In genomic region chr14:98208074-98208675, GRCh38 we compare ENCODE assay signal across 1 cellular context.
TF ChIP-seq lines count a peak whose summit lies in the region.

No MANE protein-coding gene starts in this region.

TF ChIP-seq in GM12878, 131 proteins besides CTCF, POLR2A, EP300 and RAD21 (continued from another document and continues in another):
- TF ChIP-seq ZBTB33 (IDR thresholded peaks at IDR 0.05) (no peak), SUZ12 (IDR thresholded peaks at IDR 0.05; ENCODE audit: unreplicated experiment) (no peak), JUND (IDR thresholded peaks at IDR 0.05; ENCODE audit: low read depth, low read length) (no peak), E2F8 (IDR thresholded peaks at IDR 0.05; ENCODE audit: low read depth, partially characterized antibody) (no peak), KDM1A (IDR thresholded peaks at IDR 0.05; ENCODE audit: borderline replicate concordance) (no peak), ZBED1 (IDR thresholded peaks at IDR 0.05; ENCODE audit: borderline replicate concordance) (no peak), PAX5 (IDR thresholded peaks at IDR 0.05; ENCODE audit: borderline replicate concordance, low read depth, low read length) (no peak), KAT2A (conservative IDR thresholded peaks at IDR 0.05; ENCODE audit: control insufficient read depth, low read depth, low read length) (no peak), SRF (IDR thresholded peaks at IDR 0.05; ENCODE audit: low read depth in 2 of 2, low read length in 2 of 2) (no peak), MLLT1 (IDR thresholded peaks at IDR 0.05) (no peak), BHLHE40 (IDR thresholded peaks at IDR 0.05; ENCODE audit: borderline replicate concordance in 1 of 2, low read depth in 2 of 2, low read length in 1 of 2) (peak; percentile 10 to 57; a peak in 2 of 4 replicates), ZBTB11 (CRISPR knock-in tag; IDR thresholded peaks at IDR 0.05) (no peak), GATAD2B (conservative IDR thresholded peaks at IDR 0.05; ENCODE audit: low read depth) (no peak; the same call in none of the 2 replicates), RUNX3 (IDR thresholded peaks at IDR 0.05; ENCODE audit: low read length) (peak; percentile 35; the same call in 1 of the 2 replicates), DPF2 (IDR thresholded peaks at IDR 0.05) (peak; percentile 64; the same call in 1 of the 2 replicates), STAT1 (conservative IDR thresholded peaks at IDR 0.05) (no peak), ETV6 (conservative IDR thresholded peaks at IDR 0.05 in 1 of 2, IDR thresholded peaks at IDR 0.05 in 1 of 2; ENCODE audit: borderline replicate concordance in 1 of 2, low read depth in 1 of 2) (no peak; a peak in 1 of 4 replicates), NFXL1 (IDR thresholded peaks at IDR 0.05; ENCODE audit: borderline replicate concordance) (no peak), CHD1 (IDR thresholded peaks at IDR 0.05; ENCODE audit: low read depth, low read length) (no peak), MXI1 (IDR thresholded peaks at IDR 0.05; ENCODE audit: low read depth, low read length) (no peak), PBX3 (IDR thresholded peaks at IDR 0.05; ENCODE audit: insufficient replicate concordance, low read depth, low read length) (no peak), LARP7 (IDR thresholded peaks at IDR 0.05) (no peak), NBN (IDR thresholded peaks at IDR 0.05) (0 out of 2 replicates have a peak, but pooled peaks have one; percentile 51), CHD2 (IDR thresholded peaks at IDR 0.05; ENCODE audit: borderline replicate concordance, low read depth, low read length) (no peak), REST (IDR thresholded peaks at IDR 0.05; ENCODE audit: low read depth, low read length) (no peak), TBL1XR1 (IDR thresholded peaks at IDR 0.05; ENCODE audit: low read depth, low read length) (no peak), CREM (IDR thresholded peaks at IDR 0.05; ENCODE audit: low read depth) (no peak; the same call in 1 of the 2 replicates), MTA2 (IDR thresholded peaks at IDR 0.05; ENCODE audit: low read depth) (peak; percentile 36; the same call in 1 of the 2 replicates), NR2F1 (conservative IDR thresholded peaks at IDR 0.05) (0 out of 2 replicates have a peak, but pooled peaks have one; percentile 29), RFX5 (IDR thresholded peaks at IDR 0.05; ENCODE audit: low read depth, low read length) (no peak), SMC3 (IDR thresholded peaks at IDR 0.05; ENCODE audit: borderline replicate concordance, low read length) (no peak), IKZF1 (conservative IDR thresholded peaks at IDR 0.05) (peak; percentile 82), RBBP5 (conservative IDR thresholded peaks at IDR 0.05) (no peak)
- TF ChIP-seq, protein P1, sequence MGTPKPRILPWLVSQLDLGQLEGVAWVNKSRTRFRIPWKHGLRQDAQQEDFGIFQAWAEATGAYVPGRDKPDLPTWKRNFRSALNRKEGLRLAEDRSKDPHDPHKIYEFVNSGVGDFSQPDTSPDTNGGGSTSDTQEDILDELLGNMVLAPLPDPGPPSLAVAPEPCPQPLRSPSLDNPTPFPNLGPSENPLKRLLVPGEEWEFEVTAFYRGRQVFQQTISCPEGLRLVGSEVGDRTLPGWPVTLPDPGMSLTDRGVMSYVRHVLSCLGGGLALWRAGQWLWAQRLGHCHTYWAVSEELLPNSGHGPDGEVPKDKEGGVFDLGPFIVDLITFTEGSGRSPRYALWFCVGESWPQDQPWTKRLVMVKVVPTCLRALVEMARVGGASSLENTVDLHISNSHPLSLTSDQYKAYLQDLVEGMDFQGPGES (IDR thresholded peaks at IDR 0.05), result no peak
- TF ChIP-seq, protein P2, sequence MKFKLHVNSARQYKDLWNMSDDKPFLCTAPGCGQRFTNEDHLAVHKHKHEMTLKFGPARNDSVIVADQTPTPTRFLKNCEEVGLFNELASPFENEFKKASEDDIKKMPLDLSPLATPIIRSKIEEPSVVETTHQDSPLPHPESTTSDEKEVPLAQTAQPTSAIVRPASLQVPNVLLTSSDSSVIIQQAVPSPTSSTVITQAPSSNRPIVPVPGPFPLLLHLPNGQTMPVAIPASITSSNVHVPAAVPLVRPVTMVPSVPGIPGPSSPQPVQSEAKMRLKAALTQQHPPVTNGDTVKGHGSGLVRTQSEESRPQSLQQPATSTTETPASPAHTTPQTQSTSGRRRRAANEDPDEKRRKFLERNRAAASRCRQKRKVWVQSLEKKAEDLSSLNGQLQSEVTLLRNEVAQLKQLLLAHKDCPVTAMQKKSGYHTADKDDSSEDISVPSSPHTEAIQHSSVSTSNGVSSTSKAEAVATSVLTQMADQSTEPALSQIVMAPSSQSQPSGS (IDR thresholded peaks at IDR 0.05; ENCODE audit: low read length), result no peak
- TF ChIP-seq, protein P3, sequence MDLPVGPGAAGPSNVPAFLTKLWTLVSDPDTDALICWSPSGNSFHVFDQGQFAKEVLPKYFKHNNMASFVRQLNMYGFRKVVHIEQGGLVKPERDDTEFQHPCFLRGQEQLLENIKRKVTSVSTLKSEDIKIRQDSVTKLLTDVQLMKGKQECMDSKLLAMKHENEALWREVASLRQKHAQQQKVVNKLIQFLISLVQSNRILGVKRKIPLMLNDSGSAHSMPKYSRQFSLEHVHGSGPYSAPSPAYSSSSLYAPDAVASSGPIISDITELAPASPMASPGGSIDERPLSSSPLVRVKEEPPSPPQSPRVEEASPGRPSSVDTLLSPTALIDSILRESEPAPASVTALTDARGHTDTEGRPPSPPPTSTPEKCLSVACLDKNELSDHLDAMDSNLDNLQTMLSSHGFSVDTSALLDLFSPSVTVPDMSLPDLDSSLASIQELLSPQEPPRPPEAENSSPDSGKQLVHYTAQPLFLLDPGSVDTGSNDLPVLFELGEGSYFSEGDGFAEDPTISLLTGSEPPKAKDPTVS (IDR thresholded peaks at IDR 0.05; ENCODE audit: low read depth, low read length), result no peak
- TF ChIP-seq, protein P4, sequence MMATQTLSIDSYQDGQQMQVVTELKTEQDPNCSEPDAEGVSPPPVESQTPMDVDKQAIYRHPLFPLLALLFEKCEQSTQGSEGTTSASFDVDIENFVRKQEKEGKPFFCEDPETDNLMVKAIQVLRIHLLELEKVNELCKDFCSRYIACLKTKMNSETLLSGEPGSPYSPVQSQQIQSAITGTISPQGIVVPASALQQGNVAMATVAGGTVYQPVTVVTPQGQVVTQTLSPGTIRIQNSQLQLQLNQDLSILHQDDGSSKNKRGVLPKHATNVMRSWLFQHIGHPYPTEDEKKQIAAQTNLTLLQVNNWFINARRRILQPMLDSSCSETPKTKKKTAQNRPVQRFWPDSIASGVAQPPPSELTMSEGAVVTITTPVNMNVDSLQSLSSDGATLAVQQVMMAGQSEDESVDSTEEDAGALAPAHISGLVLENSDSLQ (IDR thresholded peaks at IDR 0.05), result peak; percentile 14; the same call in 1 of the 2 replicates
- TF ChIP-seq, protein P5, sequence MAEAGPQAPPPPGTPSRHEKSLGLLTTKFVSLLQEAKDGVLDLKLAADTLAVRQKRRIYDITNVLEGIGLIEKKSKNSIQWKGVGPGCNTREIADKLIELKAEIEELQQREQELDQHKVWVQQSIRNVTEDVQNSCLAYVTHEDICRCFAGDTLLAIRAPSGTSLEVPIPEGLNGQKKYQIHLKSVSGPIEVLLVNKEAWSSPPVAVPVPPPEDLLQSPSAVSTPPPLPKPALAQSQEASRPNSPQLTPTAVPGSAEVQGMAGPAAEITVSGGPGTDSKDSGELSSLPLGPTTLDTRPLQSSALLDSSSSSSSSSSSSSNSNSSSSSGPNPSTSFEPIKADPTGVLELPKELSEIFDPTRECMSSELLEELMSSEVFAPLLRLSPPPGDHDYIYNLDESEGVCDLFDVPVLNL (IDR thresholded peaks at IDR 0.05; ENCODE audit: low read depth, low read length), result no peak
